In the genomic region with DNA sequence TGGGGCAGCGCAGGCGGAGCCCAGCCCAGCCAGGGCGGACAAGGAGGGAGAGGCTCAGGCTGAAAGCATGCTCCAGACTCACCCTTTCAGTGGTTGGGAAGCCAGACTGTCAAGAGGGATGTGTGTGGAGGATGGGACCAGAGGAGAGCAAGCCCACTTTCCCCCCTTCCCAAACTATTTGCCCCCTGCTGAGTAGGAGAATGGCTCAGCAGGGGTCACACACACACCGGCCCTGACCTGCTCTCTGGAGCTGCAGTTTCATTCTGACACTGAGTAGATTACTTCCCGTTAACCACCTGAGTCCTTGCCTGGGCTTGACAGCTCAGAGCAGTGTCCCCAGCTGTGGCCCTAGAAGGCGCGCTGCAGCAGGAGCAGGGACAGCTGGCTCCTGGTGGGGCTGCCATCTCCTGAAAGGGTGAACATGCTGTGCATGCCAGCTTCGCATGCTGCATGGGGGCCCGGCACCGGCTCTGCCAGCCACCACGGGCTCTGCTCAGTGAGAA, we compare ENCODE assay signal across 11 cellular contexts. TPM values are rescaled to one million over a fixed set of nuclear protein-coding genes. Genes with fewer than 3 reads are reported as not detected.
DNase-seq lines count a peak whose midpoint lies in the region; ATAC-seq and TF ChIP-seq lines count a peak whose summit lies in the region.
"Had no signal": no experiment of that assay in that cellular context is flagged by ENCODE, and none has a peak within 500 bp of the region (broad histone marks: within the 10 kb centered on the region; RNA-seq: fewer than 3 reads in every experiment).

No MANE protein-coding gene starts in this region.

- H3K9me3 ChIP-seq in thyroid gland: no peaks in the 10 kb centered on the region
- H3K9me3 ChIP-seq: MG63 had no signal

- TF ChIP-seq CTCF in thyroid gland (IDR thresholded peaks at IDR 0.05): no peak

- no peak overlapping the region for H3K27ac ChIP-seq in thyroid gland

- H3K27me3 Mint-ChIP-seq in effector memory CD8-positive, alpha-beta T cell: peaks cover 15 to 75% of the 10 kb centered on the region in 2 donors
- H3K27me3 Mint-ChIP-seq: activated naive CD4-positive, alpha-beta T cell treated with anti-CD3 and anti-CD28 coated beads, Interleukin-2, amount 50 U/mL, for 24 hours had no signal

- ATAC-seq in GM21723 (IDR thresholded peaks at IDR 0.05; ENCODE audit: unreplicated experiment) (peak; percentile 48), HG02610 (IDR thresholded peaks at IDR 0.05; ENCODE audit: unreplicated experiment) (no peak)
- peak; percentile 33 for ATAC-seq in stimulated activated effector memory CD8-positive, alpha-beta T cell treated with anti-CD3 and anti-CD28 coated beads, Interleukin-12 subunit alpha, Interleukin-12 subunit beta, amount 100 ng/mL, for 72 hours
- ATAC-seq in effector memory CD8-positive, alpha-beta T cell (replicated peaks): no peak

- H3K4me3 Mint-ChIP-seq in stimulated activated effector memory CD8-positive, alpha-beta T cell treated with anti-CD3 and anti-CD28 coated beads, Interleukin-12 subunit alpha, Interleukin-12 subunit beta, amount 100 ng/mL, for 72 hours: no peak overlapping the region
- H3K4me3 Mint-ChIP-seq in effector memory CD8-positive, alpha-beta T cell: no peak overlapping the region
- H3K4me3 Mint-ChIP-seq: activated naive CD4-positive, alpha-beta T cell treated with anti-CD3 and anti-CD28 coated beads, Interleukin-2, amount 50 U/mL, for 24 hours had no signal

- intact Hi-C loops in thyroid gland (cut with DNase I): loop anchor here (5.0 kb wide), 1 partner anchor 266 kb away; no protein-coding TSS in a partner anchor

- H3K9me3 Mint-ChIP-seq in stimulated activated effector memory CD8-positive, alpha-beta T cell treated with anti-CD3 and anti-CD28 coated beads, Interleukin-12 subunit alpha, Interleukin-12 subunit beta, amount 100 ng/mL, for 72 hours: no peaks in the 10 kb centered on the region
- no peaks in the 10 kb centered on the region for H3K9me3 Mint-ChIP-seq in effector memory CD8-positive, alpha-beta T cell
- H3K9me3 Mint-ChIP-seq: activated naive CD4-positive, alpha-beta T cell treated with anti-CD3 and anti-CD28 coated beads, Interleukin-2, amount 50 U/mL, for 24 hours had no signal

- TF ChIP-seq POLR2A in thyroid gland (IDR thresholded peaks at IDR 0.05): no peak

- DNase-seq in NCI-H2107 treated with DMSO at 0.1 percent for 48 hours (lab: John Stamatoyannopoulos, UW; ENCODE audit: unreplicated experiment) (peak; percentile 81), germinal center (ENCODE audit: low spot score) (peak; percentile 34), thyroid gland (no peak)
- DNase-seq in stimulated activated effector memory CD8-positive, alpha-beta T cell treated with anti-CD3 and anti-CD28 coated beads, Interleukin-12 subunit alpha, Interleukin-12 subunit beta, amount 100 ng/mL, for 72 hours (ENCODE audit: low spot score in 2 of 2): no peak
- DNase-seq in effector memory CD8-positive, alpha-beta T cell: no peak
- DNase-seq: activated CD8-positive, alpha-beta memory T cell treated with anti-CD3 and anti-CD28 coated beads for 24 hours; MG63 had no signal

- WGBS in thyroid gland, 2 donors: 73 to 97% methylated on average over 3 to 8 of the region's 11 CpGs

- no peaks in the 10 kb centered on the region for H3K36me3 Mint-ChIP-seq in stimulated activated effector memory CD8-positive, alpha-beta T cell treated with anti-CD3 and anti-CD28 coated beads, Interleukin-12 subunit alpha, Interleukin-12 subunit beta, amount 100 ng/mL, for 72 hours
- H3K36me3 Mint-ChIP-seq in effector memory CD8-positive, alpha-beta T cell (ENCODE audit: insufficient read depth): no peaks in the 10 kb centered on the region
- H3K36me3 Mint-ChIP-seq: activated naive CD4-positive, alpha-beta T cell treated with anti-CD3 and anti-CD28 coated beads, Interleukin-2, amount 50 U/mL, for 24 hours had no signal

- H3K4me3 ChIP-seq in thyroid gland (replicated peaks in 1 of 3): no peak overlapping the region
- H3K4me3 ChIP-seq: MG63 had no signal

- H3K27me3 ChIP-seq in thyroid gland: no peaks in the 10 kb centered on the region
- H3K27me3 ChIP-seq: MG63 had no signal

- no peaks in the 10 kb centered on the region for H3K4me1 ChIP-seq in thyroid gland

- H3K4me1 Mint-ChIP-seq in stimulated activated effector memory CD8-positive, alpha-beta T cell treated with anti-CD3 and anti-CD28 coated beads, Interleukin-12 subunit alpha, Interleukin-12 subunit beta, amount 100 ng/mL, for 72 hours: peaks cover 13% of the 10 kb centered on the region
- H3K4me1 Mint-ChIP-seq in effector memory CD8-positive, alpha-beta T cell (ENCODE audit: low read depth in 2 of 2): peaks cover 7 to 12% of the 10 kb centered on the region in 2 donors

- no peak overlapping the region for H3K27ac Mint-ChIP-seq in stimulated activated effector memory CD8-positive, alpha-beta T cell treated with anti-CD3 and anti-CD28 coated beads, Interleukin-12 subunit alpha, Interleukin-12 subunit beta, amount 100 ng/mL, for 72 hours
- H3K27ac Mint-ChIP-seq in effector memory CD8-positive, alpha-beta T cell: no peak overlapping the region
- H3K27ac Mint-ChIP-seq: activated naive CD4-positive, alpha-beta T cell treated with anti-CD3 and anti-CD28 coated beads, Interleukin-2, amount 50 U/mL, for 24 hours had no signal

- H3K36me3 ChIP-seq in thyroid gland: no peaks in the 10 kb centered on the region
- H3K36me3 ChIP-seq: MG63 had no signal

RNA-seq across cellular contexts. Expression of gene CNTN2, which starts 51.6 kb away (rescaled TPM):
- total RNA-seq in thyroid gland: under 1 TPM in 3 of 4 donors, not detected in 1; 0.20 to 0.45 (median 0.27) TPM
- total RNA-seq: kidney epithelial cell had no signal

Comparison
In these comparisons a context has a peak if more than half of its experiments do, and no peak if none do; other contexts are left out.
1. ATAC-seq: peak in GM21723 (single experiment) and stimulated activated effector memory CD8-positive, alpha-beta T cell treated with anti-CD3 and anti-CD28 coated beads, Interleukin-12 subunit alpha, Interleukin-12 subunit beta, amount 100 ng/mL, for 72 hours (single experiment); none in HG02610 (single experiment) and effector memory CD8-positive, alpha-beta T cell (single experiment).
2. DNase-seq: peak in NCI-H2107 treated with DMSO at 0.1 percent for 48 hours (single experiment) and germinal center (single experiment); none in stimulated activated effector memory CD8-positive, alpha-beta T cell treated with anti-CD3 and anti-CD28 coated beads, Interleukin-12 subunit alpha, Interleukin-12 subunit beta, amount 100 ng/mL, for 72 hours (0 of 2), thyroid gland (0 of 2) and effector memory CD8-positive, alpha-beta T cell (0 of 3).